In the genomic region with DNA sequence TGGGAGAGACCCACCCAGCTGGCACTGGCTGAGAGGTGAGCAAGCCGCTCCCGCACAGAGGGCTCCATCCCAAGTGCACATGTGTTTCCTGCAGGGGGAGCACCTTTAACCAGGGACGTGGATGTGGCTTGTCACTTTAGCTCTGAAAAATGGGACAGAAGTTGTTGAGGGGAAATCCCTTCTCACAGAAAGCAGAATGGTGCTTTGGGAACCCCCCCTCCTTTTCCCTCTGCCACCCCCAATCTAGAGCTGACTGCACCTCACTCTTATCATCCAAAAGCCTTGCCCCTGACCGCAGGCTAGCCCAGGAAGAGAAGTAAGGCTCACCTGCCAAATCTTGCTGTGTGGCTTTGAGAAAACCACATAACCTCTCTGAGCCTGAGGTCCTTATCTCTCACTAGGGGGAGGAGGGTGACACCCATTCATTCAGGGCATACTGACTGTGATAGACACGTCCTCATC, we compare ENCODE assay signal across 2 cellular contexts.
TF ChIP-seq lines count a peak whose summit lies in the region.

No MANE protein-coding gene starts in this region.

TF ChIP-seq in GM23338, 12 proteins besides CTCF, POLR2A, EP300 and RAD21 (continued from another document):
- TF ChIP-seq REST (IDR thresholded peaks at IDR 0.05; ENCODE audit: unreplicated experiment) (no peak), ETS1 (IDR thresholded peaks at IDR 0.05) (no peak), EZH2 (IDR thresholded peaks at IDR 0.05; ENCODE audit: low read depth, unreplicated experiment) (no peak), ZNF462 (CRISPR knock-in tag; IDR thresholded peaks at IDR 0.05) (no peak)

TF ChIP-seq in HepG2, 621 proteins besides CTCF, POLR2A, EP300 and RAD21 (continued from another document):
- TF ChIP-seq, protein P1, sequence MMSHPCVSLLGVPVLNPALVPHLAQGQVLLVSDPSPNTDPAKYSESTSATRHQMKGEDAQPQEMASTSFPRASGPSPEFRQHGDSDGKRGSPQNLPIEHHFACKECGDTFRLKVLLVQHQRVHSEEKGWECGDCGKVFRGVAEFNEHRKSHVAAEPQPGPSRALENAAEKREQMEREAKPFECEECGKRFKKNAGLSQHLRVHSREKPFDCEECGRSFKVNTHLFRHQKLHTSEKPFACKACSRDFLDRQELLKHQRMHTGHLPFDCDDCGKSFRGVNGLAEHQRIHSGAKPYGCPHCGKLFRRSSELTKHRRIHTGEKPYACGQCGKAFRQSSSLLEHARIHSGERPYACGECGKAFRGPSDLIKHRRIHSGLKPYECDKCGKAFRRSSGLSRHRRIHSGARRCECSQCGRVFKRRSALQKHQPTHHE (CRISPR knock-in tag; IDR thresholded peaks at IDR 0.05; ENCODE audit: borderline replicate concordance), result no peak
- TF ChIP-seq CEBPG (CRISPR knock-in tag; IDR thresholded peaks at IDR 0.05), result no peak
- no peak for TF ChIP-seq KAT2B (IDR thresholded peaks at IDR 0.05; ENCODE audit: borderline replicate concordance, low read depth, low read length)
- TF ChIP-seq GPN1 (CRISPR knock-in tag; IDR thresholded peaks at IDR 0.05; ENCODE audit: borderline replicate concordance), result no peak
- peak; percentile 32; the same call in 1 of the 2 replicates for TF ChIP-seq STAG1 (CRISPR knock-in tag; IDR thresholded peaks at IDR 0.05)
- TF ChIP-seq CENPX (CRISPR knock-in tag; IDR thresholded peaks at IDR 0.05), result no peak
- no peak for TF ChIP-seq POGK (CRISPR knock-in tag; conservative IDR thresholded peaks at IDR 0.05)
- no peak for TF ChIP-seq ZNF17 (CRISPR knock-in tag; IDR thresholded peaks at IDR 0.05)
- peak; percentile 28 for TF ChIP-seq XRCC5 (optimal IDR thresholded peaks at IDR 0.05; ENCODE audit: low read length)
- TF ChIP-seq ZNF326 (CRISPR knock-in tag; IDR thresholded peaks at IDR 0.05; ENCODE audit: borderline replicate concordance), result no peak
- no peak for TF ChIP-seq YEATS2 (CRISPR knock-in tag; IDR thresholded peaks at IDR 0.05; ENCODE audit: borderline replicate concordance)
- no peak for TF ChIP-seq RARG (CRISPR knock-in tag; IDR thresholded peaks at IDR 0.05; ENCODE audit: low read depth)
- TF ChIP-seq, protein P2, sequence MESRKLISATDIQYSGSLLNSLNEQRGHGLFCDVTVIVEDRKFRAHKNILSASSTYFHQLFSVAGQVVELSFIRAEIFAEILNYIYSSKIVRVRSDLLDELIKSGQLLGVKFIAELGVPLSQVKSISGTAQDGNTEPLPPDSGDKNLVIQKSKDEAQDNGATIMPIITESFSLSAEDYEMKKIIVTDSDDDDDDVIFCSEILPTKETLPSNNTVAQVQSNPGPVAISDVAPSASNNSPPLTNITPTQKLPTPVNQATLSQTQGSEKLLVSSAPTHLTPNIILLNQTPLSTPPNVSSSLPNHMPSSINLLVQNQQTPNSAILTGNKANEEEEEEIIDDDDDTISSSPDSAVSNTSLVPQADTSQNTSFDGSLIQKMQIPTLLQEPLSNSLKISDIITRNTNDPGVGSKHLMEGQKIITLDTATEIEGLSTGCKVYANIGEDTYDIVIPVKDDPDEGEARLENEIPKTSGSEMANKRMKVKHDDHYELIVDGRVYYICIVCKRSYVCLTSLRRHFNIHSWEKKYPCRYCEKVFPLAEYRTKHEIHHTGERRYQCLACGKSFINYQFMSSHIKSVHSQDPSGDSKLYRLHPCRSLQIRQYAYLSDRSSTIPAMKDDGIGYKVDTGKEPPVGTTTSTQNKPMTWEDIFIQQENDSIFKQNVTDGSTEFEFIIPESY (CRISPR knock-in tag; IDR thresholded peaks at IDR 0.05), result no peak
- no peak for TF ChIP-seq ZNF10 (CRISPR knock-in tag; IDR thresholded peaks at IDR 0.05; ENCODE audit: borderline replicate concordance, low read depth)
- TF ChIP-seq, protein P3, sequence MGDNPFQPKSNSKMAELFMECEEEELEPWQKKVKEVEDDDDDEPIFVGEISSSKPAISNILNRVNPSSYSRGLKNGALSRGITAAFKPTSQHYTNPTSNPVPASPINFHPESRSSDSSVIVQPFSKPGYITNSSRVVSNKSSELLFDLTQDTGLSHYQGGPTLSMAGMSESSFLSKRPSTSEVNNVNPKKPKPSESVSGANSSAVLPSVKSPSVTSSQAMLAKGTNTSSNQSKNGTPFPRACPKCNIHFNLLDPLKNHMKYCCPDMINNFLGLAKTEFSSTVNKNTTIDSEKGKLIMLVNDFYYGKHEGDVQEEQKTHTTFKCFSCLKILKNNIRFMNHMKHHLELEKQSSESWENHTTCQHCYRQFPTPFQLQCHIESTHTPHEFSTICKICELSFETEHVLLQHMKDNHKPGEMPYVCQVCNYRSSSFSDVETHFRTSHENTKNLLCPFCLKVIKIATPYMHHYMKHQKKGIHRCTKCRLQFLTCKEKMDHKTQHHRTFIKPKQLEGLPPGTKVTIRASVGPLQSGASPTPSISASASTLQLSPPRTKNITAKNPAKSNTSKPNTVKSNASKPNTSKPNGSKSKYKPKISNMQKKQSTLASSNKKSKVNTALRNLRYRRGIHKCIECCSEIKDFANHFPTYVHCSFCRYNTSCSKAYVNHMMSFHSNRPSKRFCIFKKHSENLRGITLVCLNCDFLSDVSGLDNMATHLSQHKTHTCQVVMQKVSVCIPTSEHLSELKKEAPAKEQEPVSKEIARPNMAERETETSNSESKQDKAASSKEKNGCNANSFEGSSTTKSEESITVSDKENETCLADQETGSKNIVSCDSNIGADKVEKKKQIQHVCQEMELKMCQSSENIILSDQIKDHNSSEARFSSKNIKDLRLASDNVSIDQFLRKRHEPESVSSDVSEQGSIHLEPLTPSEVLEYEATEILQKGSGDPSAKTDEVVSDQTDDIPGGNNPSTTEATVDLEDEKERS (CRISPR knock-in tag; IDR thresholded peaks at IDR 0.05), result no peak
- TF ChIP-seq ZNF225 (CRISPR knock-in tag; IDR thresholded peaks at IDR 0.05), result no peak
- no peak for TF ChIP-seq ZNF891 (CRISPR knock-in tag; IDR thresholded peaks at IDR 0.05)
- TF ChIP-seq ZNF329 (CRISPR knock-in tag; IDR thresholded peaks at IDR 0.05; ENCODE audit: low read depth), result no peak
- peak; percentile 29 for TF ChIP-seq ZFP36 (IDR thresholded peaks at IDR 0.05; ENCODE audit: borderline replicate concordance, low read depth, low read length, partially characterized antibody)
- TF ChIP-seq ZNF33B (CRISPR knock-in tag; IDR thresholded peaks at IDR 0.05), result no peak
- TF ChIP-seq PHF8 (CRISPR knock-in tag; IDR thresholded peaks at IDR 0.05), result no peak
- TF ChIP-seq ZKSCAN8 (CRISPR knock-in tag; IDR thresholded peaks at IDR 0.05; ENCODE audit: borderline replicate concordance), result no peak
- no peak for TF ChIP-seq MIER3 (CRISPR knock-in tag; IDR thresholded peaks at IDR 0.05; ENCODE audit: borderline replicate concordance)
- TF ChIP-seq ZNF607 (CRISPR knock-in tag; IDR thresholded peaks at IDR 0.05; ENCODE audit: borderline replicate concordance), result no peak
- peak; percentile 87 for TF ChIP-seq ZNF768 (CRISPR knock-in tag; IDR thresholded peaks at IDR 0.05)
- TF ChIP-seq NR2F6 (IDR thresholded peaks at IDR 0.05), result no peak
- no peak for TF ChIP-seq NR2F6 (CRISPR knock-in tag; IDR thresholded peaks at IDR 0.05)
- no peak for TF ChIP-seq KLF13 (CRISPR knock-in tag; IDR thresholded peaks at IDR 0.05)
